In the genomic region with DNA sequence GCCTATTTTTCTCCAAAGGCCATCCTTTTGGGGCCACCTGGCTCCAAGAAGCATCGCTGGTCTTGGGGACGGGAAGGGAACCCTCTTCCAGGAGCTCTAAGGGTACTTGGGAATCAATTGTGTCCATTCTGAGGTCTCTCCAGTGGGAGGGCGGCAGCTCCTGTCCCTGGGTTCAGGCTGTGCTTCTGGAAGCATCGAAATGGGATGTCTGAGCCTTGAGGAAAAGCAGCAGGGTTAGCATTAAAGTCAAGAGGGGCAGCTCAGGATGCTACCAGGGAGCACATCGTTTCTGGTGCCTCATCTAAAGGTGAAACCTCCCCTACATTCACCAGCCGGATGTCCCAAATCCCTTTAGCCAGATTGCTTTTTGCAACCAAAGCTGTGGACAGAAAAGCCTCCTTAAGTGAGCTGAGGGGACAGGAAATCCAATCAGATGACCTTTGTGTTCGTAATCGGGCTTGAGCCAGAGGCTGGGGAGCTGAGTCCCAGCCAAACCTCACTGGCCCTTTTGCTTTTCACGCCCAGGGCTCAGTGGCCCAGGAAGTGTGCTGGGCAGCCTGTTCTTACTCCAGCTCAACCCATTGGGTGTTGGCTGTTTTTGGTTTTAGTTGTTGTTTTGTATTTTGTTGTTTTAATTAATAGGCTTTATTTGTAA, we compare ENCODE assay signal across 21 cellular contexts.
DNase-seq lines count a peak whose midpoint lies in the region; ATAC-seq and TF ChIP-seq lines count a peak whose summit lies in the region.
"Had no signal": no experiment of that assay in that cellular context is flagged by ENCODE, and none has a peak within 500 bp of the region (broad histone marks: within the 10 kb centered on the region; RNA-seq: fewer than 3 reads in every experiment).

No MANE protein-coding gene starts in this region.

- peak overlapping the region in 2 of 5 donors; percentile 26 to 54 for H3K27ac ChIP-seq in adrenal gland
- H3K27ac ChIP-seq in psoas muscle, result peak overlapping the region; percentile 84
- H3K27ac ChIP-seq: pancreas had no signal

- TF ChIP-seq CTCF in adrenal gland (IDR thresholded peaks at IDR 0.05) (no peak), psoas muscle (IDR thresholded peaks at IDR 0.05) (no peak), lower leg skin (IDR thresholded peaks at IDR 0.05) (no peak)

- WGBS in adrenal gland, 4 donors, result 54 to 63% (median 62%) methylated on average over 8 to 9 of the region's 9 CpGs
- 37 to 48% (median 40%) methylated on average over 9 of the region's 9 CpGs for WGBS in psoas muscle, 3 donors
- WGBS in lower leg skin, 2 donors, result 58 to 71% methylated on average over 9 of the region's 9 CpGs

- peaks cover 6 to 25% of the 10 kb centered on the region in 2 donors for H3K4me1 ChIP-seq in adrenal gland (replicated peaks in 1 of 2)
- H3K4me1 ChIP-seq in psoas muscle, result peaks cover 44% of the 10 kb centered on the region

- no peaks in the 10 kb centered on the region for H3K27me3 ChIP-seq in adrenal gland
- no peaks in the 10 kb centered on the region for H3K27me3 ChIP-seq in psoas muscle (ENCODE audit: insufficient read depth in 3 of 3, low read length in 2 of 3)
- H3K27me3 ChIP-seq: pancreas had no signal

- ATAC-seq in left cardiac atrium, result peak in 1 of 2 donors; percentile 18
- ATAC-seq in psoas muscle, result peak; percentile 39 to 64 (median 56)
- no peak for ATAC-seq in HG02798 (IDR thresholded peaks at IDR 0.05; ENCODE audit: poor library complexity, unreplicated experiment)
- no peak for ATAC-seq in HG03097 (IDR thresholded peaks at IDR 0.05; ENCODE audit: low FRiP score, unreplicated experiment)
- ATAC-seq: esophagus mucosa; pancreas; stimulated activated naive CD8-positive, alpha-beta T cell treated with anti-CD3 and anti-CD28 coated beads, Interleukin-15, Interleukin-2, amounts not matched to agents 100 U/mL and 50 U/mL, for 24 hours had no signal

- DNase-seq in ELR (ENCODE audit: low read depth) (peak; percentile 28), adrenal gland (peak in 4 of 7 donors; percentile 47 to 67 (median 52)), left cardiac atrium (peak; percentile 40), psoas muscle (peak; percentile 46 to 74), lower leg skin (ENCODE audit: low spot score in 2 of 2) (no peak), DMS53 treated with DMSO at 0.1 percent for 48 hours (lab: John Stamatoyannopoulos, UW; ENCODE audit: unreplicated experiment) (no peak)
- DNase-seq: activated CD4-positive, alpha-beta T cell treated with anti-CD3 and anti-CD28 coated beads, Interleukin-2, amount 10 ng/mL, durations not matched to agents 7 days and 5 days; activated naive CD4-positive, alpha-beta T cell treated with anti-CD3 and anti-CD28 coated beads, Interleukin-2, amount 50 U/mL, for 16 hours; activated T-cell treated with anti-CD3 and anti-CD28 coated beads for 4 hours; dermis blood vessel endothelial cell; hippocampal formation; Karpas-422; NCI-H1436 treated with DMSO at 0.1 percent for 48 hours; NCI-H2227 treated with DMSO at 0.1 percent for 48 hours; pancreas; stimulated activated CD4-positive, alpha-beta T cell treated with anti-CD3 and anti-CD28 coated beads, Interleukin-12 subunit alpha, Interleukin-12 subunit beta, amount 100 ng/mL, for 4 hours; stimulated activated naive CD8-positive, alpha-beta T cell treated with anti-CD3 and anti-CD28 coated beads, Interleukin-15, Interleukin-2, amounts not matched to agents 100 U/mL and 50 U/mL, for 24 hours; T1000 had no signal

- H3K36me3 ChIP-seq in adrenal gland (replicated peaks in 1 of 2) (peaks cover 0 to 7% of the 10 kb centered on the region in 2 donors), psoas muscle (ENCODE audit: insufficient read depth in 1 of 2, low read depth in 1 of 2) (peaks cover 0 to 28% of the 10 kb centered on the region in 2 donors)

- no peak overlapping the region for H3K4me3 ChIP-seq in adrenal gland
- H3K4me3 ChIP-seq in psoas muscle, result no peak overlapping the region
- no peak overlapping the region for H3K4me3 ChIP-seq in lower leg skin (ENCODE audit: low read depth, poor library complexity, severe bottlenecking)
- H3K4me3 ChIP-seq: pancreas had no signal

- intact Hi-C loops in adrenal gland (cut with DNase I), result no loop called here
- intact Hi-C loops in left cardiac atrium (cut with DNase I), result no loop called here
- intact Hi-C loops in psoas muscle (cut with DNase I), result no loop called here
- intact Hi-C loops in lower leg skin (cut with DNase I; ENCODE audit: low total_unique reads), result no loop called here

- TF ChIP-seq POLR2A in adrenal gland (IDR thresholded peaks at IDR 0.05) (no peak), lower leg skin (IDR thresholded peaks at IDR 0.05) (no peak)

- H3K9me3 ChIP-seq in adrenal gland (replicated peaks in 1 of 3) (no peaks in the 10 kb centered on the region), psoas muscle (no peaks in the 10 kb centered on the region)
- H3K9me3 ChIP-seq: pancreas had no signal

Comparison
In these comparisons a context has a peak if more than half of its experiments do, and no peak if none do; other contexts are left out.
1. DNase-seq: peak in ELR (single experiment), adrenal gland (4 of 7), left cardiac atrium (single experiment) and psoas muscle (2 of 2); none in lower leg skin (0 of 2) and DMS53 treated with DMSO at 0.1 percent for 48 hours (single experiment).
2. ATAC-seq: peak in psoas muscle (4 of 4); none in HG02798 (single experiment) and HG03097 (single experiment).